In the genomic region with DNA sequence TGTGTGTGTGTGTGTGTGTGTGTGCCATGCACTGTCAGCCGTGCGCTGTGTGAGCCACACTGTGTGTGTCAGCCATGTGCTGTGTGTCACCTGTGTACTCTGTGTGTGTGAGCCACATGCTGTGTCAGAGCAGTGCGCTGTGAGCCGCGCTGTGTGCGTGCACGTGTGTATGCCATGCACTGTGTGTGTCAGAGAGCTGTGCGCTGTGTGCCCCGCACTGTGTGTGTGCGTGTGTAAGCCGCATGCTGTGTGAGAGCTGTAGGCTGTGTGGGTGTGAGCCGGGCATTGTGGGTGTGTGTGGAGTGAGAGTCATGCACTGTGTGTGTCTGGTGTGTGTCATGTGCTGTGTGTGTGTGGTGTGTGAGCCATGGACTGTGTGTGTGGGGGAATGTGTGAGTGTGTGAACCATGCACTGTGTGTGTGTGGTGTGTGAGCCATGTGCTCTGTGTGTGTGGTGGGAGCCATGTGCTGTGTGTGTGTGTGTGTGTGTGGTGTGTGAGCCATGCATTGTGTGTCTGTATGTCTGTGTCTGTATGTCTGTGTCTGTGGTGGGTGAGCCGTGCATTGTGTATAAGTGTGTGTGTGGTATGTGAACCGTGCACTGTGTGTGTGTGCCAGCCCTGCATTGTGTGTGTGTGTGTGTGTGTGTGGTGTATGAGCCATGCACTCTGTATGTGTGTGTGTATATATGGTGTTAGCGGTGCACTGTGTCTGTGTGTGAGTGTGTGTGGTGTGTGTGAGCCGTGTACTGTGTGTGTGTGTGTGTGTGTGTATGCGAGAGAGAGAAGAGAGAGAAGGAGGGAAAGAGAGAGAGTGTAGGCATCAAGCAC, we compare ENCODE assay signal across 26 cellular contexts.
DNase-seq lines count a peak whose midpoint lies in the region; ATAC-seq and TF ChIP-seq lines count a peak whose summit lies in the region.
"Had no signal": no experiment of that assay in that cellular context is flagged by ENCODE, and none has a peak within 500 bp of the region (broad histone marks: within the 10 kb centered on the region; RNA-seq: fewer than 3 reads in every experiment).

No MANE protein-coding gene starts in this region.

- H4K5ac ChIP-seq in H9 (ENCODE audit: insufficient read length, low read depth, low read length) = no peak overlapping the region

- H2BK12ac ChIP-seq in H9 (ENCODE audit: insufficient read length, low read depth, low read length) = no peak overlapping the region

- no peak overlapping the region for H2BK5ac ChIP-seq in H9 (ENCODE audit: insufficient read length, low read length)

- WGBS in H9 (ENCODE audit: extremely low coverage, insufficient read length, low lambda C conversion rate) = no CpG with 5 or more reads among the region's 17 CpGs

- H4K20me1 ChIP-seq in H9 (ENCODE audit: control insufficient read depth, insufficient read depth, insufficient read length) = peaks cover 3% of the 10 kb centered on the region

- H3K4ac ChIP-seq in H9 (ENCODE audit: low read depth, low read length) = no peak overlapping the region

- no peak overlapping the region for H2BK15ac ChIP-seq in H9 (ENCODE audit: low read depth, low read length)

- H3K36me3 ChIP-seq in mucosa of descending colon (ENCODE audit: low read depth) = no peaks in the 10 kb centered on the region
- H3K36me3 ChIP-seq: colonic mucosa, Peyer's patch, suprapubic skin had no signal

- no peak overlapping the region for H2BK20ac ChIP-seq in H9 (ENCODE audit: low read depth, low read length, poor library complexity, severe bottlenecking)

- H4K91ac ChIP-seq in H9 (ENCODE audit: insufficient read length, low read depth, low read length) = no peak overlapping the region

- no peaks in the 10 kb centered on the region for H3K23me2 ChIP-seq in H9 (ENCODE audit: insufficient read length, low read depth, low read length, poor library complexity, severe bottlenecking)

- no peak overlapping the region for H3K56ac ChIP-seq in H9 (ENCODE audit: insufficient read length, low read depth, low read length)

- peaks cover 10 to 15% (median 10%) of the 10 kb centered on the region in 3 experiments for H3K36me3 Mint-ChIP-seq in H9 (ENCODE audit: insufficient read depth in 1 of 3, low read depth in 3 of 3)
- peaks cover 9% of the 10 kb centered on the region for H3K36me3 Mint-ChIP-seq in WTC11
- H3K36me3 Mint-ChIP-seq in stimulated activated effector memory CD8-positive, alpha-beta T cell treated with anti-CD3 and anti-CD28 coated beads, Interleukin-12 subunit alpha, Interleukin-12 subunit beta, amount 100 ng/mL, for 72 hours = no peaks in the 10 kb centered on the region
- H3K36me3 Mint-ChIP-seq: activated naive CD4-positive, alpha-beta T cell treated with anti-CD3 and anti-CD28 coated beads, Interleukin-2, amount 50 U/mL, for 24 hours; CD4-positive, alpha-beta memory T cell had no signal

- H2AK5ac ChIP-seq in H9 (ENCODE audit: insufficient read length, low read length) = no peak overlapping the region

- H3K14ac ChIP-seq in H9 (ENCODE audit: insufficient read depth, low read length) = no peak overlapping the region

- H3K4me3 ChIP-seq in mucosa of descending colon = no peak overlapping the region
- H3K4me3 ChIP-seq: colonic mucosa, Peyer's patch, suprapubic skin had no signal

- H3K27me3 ChIP-seq in H9 (ENCODE audit: insufficient read depth, low read length) = no peaks in the 10 kb centered on the region
- H3K27me3 ChIP-seq: colonic mucosa, Peyer's patch, suprapubic skin had no signal

- H3K9me3 Mint-ChIP-seq in H9 (peaks cover 3 to 8% of the 10 kb centered on the region in 2 experiments; a peak in 3 of 5 replicates), WTC11 (peaks cover 6% of the 10 kb centered on the region; the same call in 1 of the 2 replicates)
- peaks cover 3% of the 10 kb centered on the region for H3K9me3 Mint-ChIP-seq in stimulated activated effector memory CD8-positive, alpha-beta T cell treated with anti-CD3 and anti-CD28 coated beads, Interleukin-12 subunit alpha, Interleukin-12 subunit beta, amount 100 ng/mL, for 72 hours
- H3K9me3 Mint-ChIP-seq: activated naive CD4-positive, alpha-beta T cell treated with anti-CD3 and anti-CD28 coated beads, Interleukin-2, amount 50 U/mL, for 24 hours had no signal

- H3K4me1 ChIP-seq in H9 (ENCODE audit: insufficient read depth, low read length) (peaks cover 3% of the 10 kb centered on the region; the same call in 1 of the 2 replicates), mucosa of descending colon (ENCODE audit: low read depth) (no peaks in the 10 kb centered on the region)
- H3K4me1 ChIP-seq: colonic mucosa, Peyer's patch, suprapubic skin had no signal

- ATAC-seq in WTC11 (no peak), mucosa of descending colon (peak; percentile 22)
- peak; percentile 35 for ATAC-seq in stimulated activated effector memory CD8-positive, alpha-beta T cell treated with anti-CD3 and anti-CD28 coated beads, Interleukin-12 subunit alpha, Interleukin-12 subunit beta, amount 100 ng/mL, for 72 hours
- ATAC-seq: left ventricle myocardium superior had no signal

- DNase-seq in H9 (no peak), WTC11 (ENCODE audit: low spot score) (no peak), mucosa of descending colon (no peak), caudate nucleus (lab: John Stamatoyannopoulos, UW) (no peak), SKM-1 (lab: John Stamatoyannopoulos, UW; ENCODE audit: unreplicated experiment) (no peak), NCI-H2107 treated with DMSO at 0.1 percent for 48 hours (lab: John Stamatoyannopoulos, UW; ENCODE audit: unreplicated experiment) (no peak)
- no peak for DNase-seq in stimulated activated effector memory CD8-positive, alpha-beta T cell treated with anti-CD3 and anti-CD28 coated beads, Interleukin-12 subunit alpha, Interleukin-12 subunit beta, amount 100 ng/mL, for 72 hours (ENCODE audit: low spot score in 2 of 2)
- DNase-seq: activated CD4-positive, alpha-beta T cell treated with anti-CD3 and anti-CD28 coated beads for 4 hours; CD4-positive, alpha-beta memory T cell; colonic mucosa; effector CD8-positive, alpha-beta T cell; head of caudate nucleus; Kasumi-1; left ventricle myocardium superior; NCI-H1436; NCI-H2081 treated with DMSO at 0.1 percent for 48 hours; NCI-H748 treated with DMSO at 0.1 percent for 48 hours; Peyer's patch; SIG-M5; stimulated activated CD4-positive, alpha-beta T cell treated with anti-CD3 and anti-CD28 coated beads, Interleukin-15, amount 100 ng/mL, for 24 hours; stimulated activated CD4-positive, alpha-beta T cell treated with anti-CD3 and anti-CD28 coated beads, Interleukin-4, amount 100 ng/mL, for 4 hours had no signal

- peak overlapping the region; percentile 22 for H3K18ac ChIP-seq in H9 (ENCODE audit: insufficient read length, low read depth, low read length)

- H3K27me3 Mint-ChIP-seq in H9 (ENCODE audit: low read depth) (no peaks in the 10 kb centered on the region), WTC11 (ENCODE audit: low read depth) (no peaks in the 10 kb centered on the region)
- H3K27me3 Mint-ChIP-seq: activated naive CD4-positive, alpha-beta T cell treated with anti-CD3 and anti-CD28 coated beads, Interleukin-2, amount 50 U/mL, for 24 hours; B cell; CD4-positive, alpha-beta memory T cell had no signal

- H3K27ac Mint-ChIP-seq in H9 (peak overlapping the region in 2 of 3 experiments; percentile 1 to 6; a peak in 3 of 7 replicates), WTC11 (peak overlapping the region; percentile 61)
- H3K27ac Mint-ChIP-seq in stimulated activated effector memory CD8-positive, alpha-beta T cell treated with anti-CD3 and anti-CD28 coated beads, Interleukin-12 subunit alpha, Interleukin-12 subunit beta, amount 100 ng/mL, for 72 hours = no peak overlapping the region
- H3K27ac Mint-ChIP-seq: activated naive CD4-positive, alpha-beta T cell treated with anti-CD3 and anti-CD28 coated beads, Interleukin-2, amount 50 U/mL, for 24 hours; B cell had no signal

- peaks cover 12 to 20% of the 10 kb centered on the region in 2 experiments for H3K4me1 Mint-ChIP-seq in H9
- H3K4me1 Mint-ChIP-seq in WTC11 = peaks cover 19% of the 10 kb centered on the region
- H3K4me1 Mint-ChIP-seq in stimulated activated effector memory CD8-positive, alpha-beta T cell treated with anti-CD3 and anti-CD28 coated beads, Interleukin-12 subunit alpha, Interleukin-12 subunit beta, amount 100 ng/mL, for 72 hours = no peaks in the 10 kb centered on the region

- no peak overlapping the region; a peak in 1 of 5 replicates for H3K4me3 Mint-ChIP-seq in H9
- no peak overlapping the region for H3K4me3 Mint-ChIP-seq in WTC11
- no peak overlapping the region for H3K4me3 Mint-ChIP-seq in stimulated activated effector memory CD8-positive, alpha-beta T cell treated with anti-CD3 and anti-CD28 coated beads, Interleukin-12 subunit alpha, Interleukin-12 subunit beta, amount 100 ng/mL, for 72 hours
- H3K4me3 Mint-ChIP-seq: activated naive CD4-positive, alpha-beta T cell treated with anti-CD3 and anti-CD28 coated beads, Interleukin-2, amount 50 U/mL, for 24 hours; B cell; CD4-positive, alpha-beta memory T cell had no signal

- CTCF ChIA-PET in WTC11 (lab: Charles Lee) = no interaction called here

- no peak overlapping the region for H3K4me2 ChIP-seq in H9 (ENCODE audit: insufficient read depth, insufficient read length, low read length)

- H2AFZ ChIP-seq in H9 (ENCODE audit: low read length) = no peak overlapping the region

- POLR2A ChIA-PET in WTC11 (lab: Charles Lee) = no interaction called here

- H3K23ac ChIP-seq in H9 (ENCODE audit: insufficient read length, low read depth, low read length) = no peak overlapping the region

- H4K8ac ChIP-seq in H9 (replicated peaks; ENCODE audit: insufficient read length, low read depth, low read length) = no peak overlapping the region

- intact Hi-C loops in mucosa of descending colon (cut with DNase I, micrococcal nuclease) = no loop called here

- no peak overlapping the region for H3K9ac ChIP-seq in H9 (ENCODE audit: extremely low read depth, insufficient read length, low read length)

- TF ChIP-seq CTCF in H9 (conservative IDR thresholded peaks at IDR 0.05) = no peak
- TF ChIP-seq CTCF in WTC11 (IDR thresholded peaks at IDR 0.05) = no peak
- TF ChIP-seq CTCF in mucosa of descending colon (IDR thresholded peaks at IDR 0.05) = no peak

- no peaks in the 10 kb centered on the region for H3K79me2 ChIP-seq in H9 (ENCODE audit: insufficient read depth, low read length)

- no peak overlapping the region for H3T11ph ChIP-seq in H9 (ENCODE audit: low read length)

- H3K79me1 ChIP-seq in H9 (ENCODE audit: insufficient read depth, low read depth, low read length, poor library complexity, severe bottlenecking) = no peaks in the 10 kb centered on the region

- H2BK120ac ChIP-seq in H9 (ENCODE audit: low read depth, low read length, poor library complexity, severe bottlenecking) = no peak overlapping the region

- H3K27ac ChIP-seq in H9 (ENCODE audit: insufficient read length, low read depth, low read length) (no peak overlapping the region), caudate nucleus (ENCODE audit: low read depth, low read length) (no peak overlapping the region)
- H3K27ac ChIP-seq: colonic mucosa, epithelial cell of prostate, HL-60, Peyer's patch, suprapubic skin had no signal

- H3K9me3 ChIP-seq in H9 (ENCODE audit: control insufficient read depth, low read depth, low read length) (no peaks in the 10 kb centered on the region), mucosa of descending colon (no peaks in the 10 kb centered on the region)
- H3K9me3 ChIP-seq: colonic mucosa, Peyer's patch, suprapubic skin had no signal

TF ChIP-seq in WTC11, 78 proteins besides CTCF, POLR2A, EP300 and RAD21 (continues in another document):
- TF ChIP-seq ZBTB21 (CRISPR knock-in tag; IDR thresholded peaks at IDR 0.05; ENCODE audit: borderline replicate concordance) = peak; percentile 57; the same call in 1 of the 2 replicates
